10 cellular contexts compared by ENCODE assay signal in genomic region chr7:2281556-2281955, GRCh38. TPM values are rescaled to one million over a fixed set of nuclear protein-coding genes. Genes with fewer than 3 reads are reported as not detected.
DNase-seq lines count a peak whose midpoint lies in the region; TF ChIP-seq lines count a peak whose summit lies in the region.
"Had no signal": no experiment of that assay in that cellular context is flagged by ENCODE, and none has a peak within 500 bp of the region (broad histone marks: within the 10 kb centered on the region; RNA-seq: fewer than 3 reads in every experiment).

No MANE protein-coding gene starts in this region.

- DNase-seq in HFFc6 (no peak), dermis blood vessel endothelial cell (peak; percentile 77), lung microvascular endothelial cell (ENCODE audit: low read depth in 2 of 2) (peak; percentile 67 to 80), stromal cell of bone marrow (ENCODE audit: low read depth) (peak; percentile 10), NCI-H526 treated with DMSO at 0.1 percent for 48 hours (lab: John Stamatoyannopoulos, UW) (no peak), Kasumi-1 (lab: John Stamatoyannopoulos, UW) (no peak), transverse colon (no peak), ecto neural progenitor cell (ENCODE audit: low spot score) (no peak)
- DNase-seq: NCI-H1417 had no signal

- H3K9me3 Mint-ChIP-seq in HFFc6: no peaks in the 10 kb centered on the region

- H3K27me3 Mint-ChIP-seq in HFFc6 (ENCODE audit: insufficient read depth): no peaks in the 10 kb centered on the region

- H3K27me3 ChIP-seq in transverse colon: no peaks in the 10 kb centered on the region

- no peaks in the 10 kb centered on the region for H3K36me3 ChIP-seq in transverse colon
- H3K36me3 ChIP-seq: prostate gland had no signal

- peaks cover 5% of the 10 kb centered on the region; the same call in 1 of the 2 replicates for H3K36me3 Mint-ChIP-seq in HFFc6 (ENCODE audit: low read depth)

- peak overlapping the region in 2 of 4 donors; percentile 18 to 55 for H3K27ac ChIP-seq in transverse colon
- H3K27ac ChIP-seq: prostate gland had no signal

- in situ Hi-C loops in transverse colon (cut with MboI; ENCODE audit: low pct_ligation_motif_present in 1 of 4, low pct_unique_long_range_greater_than_20kb in 1 of 4, low sequenced_read_pairs in 3 of 4): no loop called here

- no peak for TF ChIP-seq EP300 in transverse colon (IDR thresholded peaks at IDR 0.05; ENCODE audit: low read depth)

- H3K9me3 ChIP-seq in transverse colon: no peaks in the 10 kb centered on the region
- H3K9me3 ChIP-seq: prostate gland had no signal

- intact Hi-C loops in transverse colon (cut with DNase I; ENCODE audit: low total_unique reads): no loop called here

- no peak overlapping the region for H3K4me3 Mint-ChIP-seq in HFFc6

- H3K4me3 ChIP-seq in transverse colon: no peak overlapping the region
- H3K4me3 ChIP-seq: prostate gland had no signal

- TF ChIP-seq CTCF in HFFc6 (IDR thresholded peaks at IDR 0.05) (no peak), transverse colon (IDR thresholded peaks at IDR 0.05) (no peak)

- WGBS in transverse colon (ENCODE audit: low coverage in 1 of 2), 2 donors: 54% methylated on average over 8 of the region's 8 CpGs; no CpG with 5 or more reads in 1 of the 2 donors

- peak overlapping the region; percentile 47 for H3K27ac Mint-ChIP-seq in HFFc6

- no peak for TF ChIP-seq POLR2A in transverse colon (IDR thresholded peaks at IDR 0.05)

- H3K4me1 ChIP-seq in transverse colon: peaks cover 0 to 19% (median 5%) of the 10 kb centered on the region in 4 donors
- H3K4me1 ChIP-seq: prostate gland had no signal

- peaks cover 23% of the 10 kb centered on the region for H3K4me1 Mint-ChIP-seq in HFFc6 (ENCODE audit: low read depth)

RNA-seq across cellular contexts. Expression of gene SNX8, which starts 32.7 kb away (rescaled TPM):
- total RNA-seq in HFFc6 (2021; fragmentation: NEBNext Ultra II Directional; extraction: Animal tissue kit (Norgen Biotek cat#: 25700)): 10 to 100 TPM; 44.6 to 67.4 (median 61.9) TPM
- 9.4 and 18.5 TPM in 2 replicates for total RNA-seq in dermis blood vessel endothelial cell
- total RNA-seq in lung microvascular endothelial cell: 5.6 and 6.5 TPM in 2 replicates
- 10 to 100 TPM in 2 of 4 donors, 1 to 10 TPM in 2; 3.8 to 27.3 (median 9.2) TPM for total RNA-seq in transverse colon

RNA-seq across cellular contexts. Expression of gene NUDT1, which starts 39.5 kb away (rescaled TPM):
- 10 to 100 TPM; 35.6 to 57.6 (median 45.9) TPM for total RNA-seq in HFFc6 (2021; fragmentation: NEBNext Ultra II Directional; extraction: Animal tissue kit (Norgen Biotek cat#: 25700))
- total RNA-seq in dermis blood vessel endothelial cell (8.0 and 14.2 TPM in 2 replicates), lung microvascular endothelial cell (4.8 and 10.5 TPM in 2 replicates), transverse colon (10 to 100 TPM in 1 of 4 donors, 1 to 10 TPM in 2, not detected in 1; 4.2 to 23.6 (median 9.5) TPM)

RNA-seq across cellular contexts. Expression of gene MRM2, which starts 39.6 kb away (rescaled TPM):
- total RNA-seq in HFFc6 (2021; fragmentation: NEBNext Ultra II Directional; extraction: Animal tissue kit (Norgen Biotek cat#: 25700)): 10 to 100 TPM; 25.9 to 30.5 (median 27.5) TPM
- total RNA-seq in dermis blood vessel endothelial cell (15.3 and 20.1 TPM in 2 replicates), lung microvascular endothelial cell (10.7 and 13.7 TPM in 2 replicates), transverse colon (10 to 100 TPM in 3 of 4 donors, 1 to 10 TPM in 1; 2.2 to 15.3 (median 12.7) TPM)

RNA-seq across cellular contexts. Expression of gene MAD1L1, which starts 48.8 kb away (rescaled TPM):
- 10 to 100 TPM; 34.6 to 44.8 (median 40.2) TPM for total RNA-seq in HFFc6 (2021; fragmentation: NEBNext Ultra II Directional; extraction: Animal tissue kit (Norgen Biotek cat#: 25700))
- total RNA-seq in dermis blood vessel endothelial cell (48.4 and 53.3 TPM in 2 replicates), lung microvascular endothelial cell (35.3 and 46.0 TPM in 2 replicates), transverse colon (10 to 100 TPM in 3 of 4 donors, 1 to 10 TPM in 1; 8.0 to 52.7 (median 26.7) TPM)

Comparison
In these comparisons a context has a peak if more than half of its experiments do, and no peak if none do; other contexts are left out.
1. DNase-seq: peak in dermis blood vessel endothelial cell (single experiment), lung microvascular endothelial cell (2 of 2) and stromal cell of bone marrow (single experiment); none in HFFc6 (single experiment), NCI-H526 treated with DMSO at 0.1 percent for 48 hours (single experiment), Kasumi-1 (0 of 2), transverse colon (single experiment) and ecto neural progenitor cell (single experiment).